ENCODE assay signal across 24 cellular contexts in genomic region chr6:20652276-20652675, GRCh38.
DNase-seq lines count a peak whose midpoint lies in the region; ATAC-seq, FAIRE-seq and TF ChIP-seq lines count a peak whose summit lies in the region.
"Had no signal": no experiment of that assay in that cellular context is flagged by ENCODE, and none has a peak within 500 bp of the region (broad histone marks: within the 10 kb centered on the region; RNA-seq: fewer than 3 reads in every experiment).

No MANE protein-coding gene starts in this region.

- peak overlapping the region; percentile 36 for H3K4me2 ChIP-seq in SK-N-SH
- peak overlapping the region; percentile 42 for H3K4me2 ChIP-seq in keratinocyte (ENCODE audit: control insufficient read depth, extremely low read depth, insufficient read depth, low read depth, low read length)

- H3K4me1 Mint-ChIP-seq in WTC11 = peaks cover 18% of the 10 kb centered on the region

- H3K36me3 ChIP-seq in SK-N-SH (replicated peaks in 1 of 2; ENCODE audit: control insufficient read depth in 1 of 2, insufficient read depth in 2 of 2, low read length in 1 of 2) = peaks cover 0 to 4% of the 10 kb centered on the region in 2 experiments
- H3K36me3 ChIP-seq in keratinocyte (ENCODE audit: control insufficient read depth in 2 of 2, extremely low read depth in 1 of 2, insufficient read depth in 2 of 2, low read length in 2 of 2) = no peaks in the 10 kb centered on the region
- H3K36me3 ChIP-seq: HAP-1, lower lobe of right lung, pancreas had no signal

- CTCF ChIA-PET in SK-N-SH (lab: Yijun Ruan, JAX) (no interaction called here), WTC11 (lab: Charles Lee) (no interaction called here)

- H3K79me2 ChIP-seq in SK-N-SH (ENCODE audit: insufficient read depth) = peaks cover 8% of the 10 kb centered on the region; the same call in 1 of the 2 replicates
- no peaks in the 10 kb centered on the region for H3K79me2 ChIP-seq in keratinocyte (ENCODE audit: control insufficient read depth, insufficient read depth, low read length)

- no peaks in the 10 kb centered on the region for H3K9me1 ChIP-seq in keratinocyte (ENCODE audit: control insufficient read depth, extremely low read depth, insufficient read depth, low read length)

- H4K20me1 ChIP-seq in SK-N-SH (ENCODE audit: insufficient read depth) = no peaks in the 10 kb centered on the region
- H4K20me1 ChIP-seq in keratinocyte (ENCODE audit: control insufficient read depth, extremely low read depth, insufficient read depth, low read length) = no peaks in the 10 kb centered on the region

- no peak for FAIRE-seq in keratinocyte (lab: Jason Lieb, UNC)
- FAIRE-seq: pancreas had no signal

- H3K36me3 Mint-ChIP-seq in WTC11 = peaks cover 7% of the 10 kb centered on the region; the same call in 1 of the 2 replicates

- 75% methylated on average over 3 of the region's 3 CpGs for WGBS in SK-N-SH (ENCODE audit: low lambda C conversion rate)

- TF ChIP-seq CTCF in SK-N-SH (IDR thresholded peaks at IDR 0.05) (no peak), WTC11 (IDR thresholded peaks at IDR 0.05) (no peak), keratinocyte (optimal IDR thresholded peaks at IDR 0.05 in 1 of 3, IDR thresholded peaks at IDR 0.05 in 1 of 3, conservative IDR thresholded peaks at IDR 0.05 in 1 of 3; ENCODE audit: extremely low read depth in 1 of 3, insufficient read depth in 2 of 3, low read length in 3 of 3) (no peak)

- no peak for TF ChIP-seq EP300 in SK-N-SH (IDR thresholded peaks at IDR 0.05; ENCODE audit: borderline replicate concordance in 1 of 2, low read depth in 1 of 2, low read length in 1 of 2)

- H3K27me3 ChIP-seq in SK-N-SH (ENCODE audit: insufficient read depth) (no peaks in the 10 kb centered on the region), keratinocyte (ENCODE audit: control insufficient read depth, extremely low read depth, insufficient read depth, low read length) (no peaks in the 10 kb centered on the region)
- H3K27me3 ChIP-seq: pancreas had no signal

- peak overlapping the region; percentile 48; the same call in 1 of the 2 replicates for H3K27ac Mint-ChIP-seq in WTC11
- H3K27ac Mint-ChIP-seq: activated naive CD8-positive, alpha-beta T cell treated with anti-CD3 and anti-CD28 coated beads, Interleukin-2, amount 50 U/mL, for 24 hours; B cell; stimulated activated effector memory CD8-positive, alpha-beta T cell treated with anti-CD3 and anti-CD28 coated beads, Interleukin-12 subunit alpha, Interleukin-12 subunit beta, amount 100 ng/mL, for 72 hours; T-helper 17 cell had no signal

- H3K4me3 ChIP-seq in SK-N-SH (ENCODE audit: low read depth in 2 of 2, low read length in 1 of 2) = no peak overlapping the region
- no peak overlapping the region for H3K4me3 ChIP-seq in keratinocyte (ENCODE audit: control insufficient read depth in 2 of 3, extremely low read depth in 1 of 3, insufficient read depth in 2 of 3, low read depth in 1 of 3, low read length in 3 of 3)
- H3K4me3 ChIP-seq: HAP-1, lower lobe of right lung, pancreas had no signal

- no peak overlapping the region for H3K4me3 Mint-ChIP-seq in WTC11
- H3K4me3 Mint-ChIP-seq: activated naive CD8-positive, alpha-beta T cell treated with anti-CD3 and anti-CD28 coated beads, Interleukin-2, amount 50 U/mL, for 24 hours; B cell; stimulated activated effector memory CD8-positive, alpha-beta T cell treated with anti-CD3 and anti-CD28 coated beads, Interleukin-12 subunit alpha, Interleukin-12 subunit beta, amount 100 ng/mL, for 72 hours; T-helper 17 cell had no signal

- no peaks in the 10 kb centered on the region for H3K9me3 Mint-ChIP-seq in WTC11
- H3K9me3 Mint-ChIP-seq: activated naive CD8-positive, alpha-beta T cell treated with anti-CD3 and anti-CD28 coated beads, Interleukin-2, amount 50 U/mL, for 24 hours; stimulated activated effector memory CD8-positive, alpha-beta T cell treated with anti-CD3 and anti-CD28 coated beads, Interleukin-12 subunit alpha, Interleukin-12 subunit beta, amount 100 ng/mL, for 72 hours had no signal

- dilution Hi-C loops in keratinocyte (cut with MboI; ENCODE audit: extremely low pct_ligation_motif_present, low sequenced_read_pairs) = no loop called here

- intact Hi-C loops in sciatic nerve (cut with DNase I) = no loop called here

- H3K27me3 Mint-ChIP-seq in WTC11 (ENCODE audit: low read depth) = no peaks in the 10 kb centered on the region
- H3K27me3 Mint-ChIP-seq: activated naive CD8-positive, alpha-beta T cell treated with anti-CD3 and anti-CD28 coated beads, Interleukin-2, amount 50 U/mL, for 24 hours; B cell; T-helper 17 cell had no signal

- H2AFZ ChIP-seq in SK-N-SH (ENCODE audit: low read depth) (peak overlapping the region; percentile 11; the same call in 1 of the 2 replicates), keratinocyte (ENCODE audit: control insufficient read depth, low read length) (no peak overlapping the region)

- H3K9ac ChIP-seq in SK-N-SH = peak overlapping the region; percentile 31; the same call in 1 of the 2 replicates
- no peak overlapping the region for H3K9ac ChIP-seq in keratinocyte (ENCODE audit: control insufficient read depth, extremely low read depth, insufficient read depth, low read length)

- no peak for TF ChIP-seq RAD21 in SK-N-SH (IDR thresholded peaks at IDR 0.05; ENCODE audit: low read length)

- no peaks in the 10 kb centered on the region for H3K9me2 ChIP-seq in SK-N-SH

- peaks cover 6% of the 10 kb centered on the region for H3F3A ChIP-seq in SK-N-SH (replicated peaks; ENCODE audit: insufficient read depth)

- POLR2A ChIA-PET in SK-N-SH (lab: Yijun Ruan, JAX) = no interaction called here
- POLR2A ChIA-PET in WTC11 (lab: Charles Lee) = no interaction called here

- peaks cover 4 to 17% of the 10 kb centered on the region in 2 experiments; a peak in 2 of 4 replicates for H3K4me1 ChIP-seq in SK-N-SH (ENCODE audit: control insufficient read depth in 1 of 2, insufficient read depth in 2 of 2, low read depth in 1 of 2, low read length in 1 of 2)
- peaks cover 29% of the 10 kb centered on the region for H3K4me1 ChIP-seq in keratinocyte (ENCODE audit: control insufficient read depth, extremely low read depth, insufficient read depth, low read length)
- H3K4me1 ChIP-seq: lower lobe of right lung had no signal

- DNase-seq in SK-N-SH = no peak
- DNase-seq in WTC11 (ENCODE audit: low spot score) = no peak
- no peak for DNase-seq in keratinocyte (ENCODE audit: low read depth, low spot score)
- DNase-seq in sciatic nerve (ENCODE audit: low spot score) = no peak
- no peak for DNase-seq in activated T-cell treated with anti-CD3 and anti-CD28 coated beads for 4 hours
- DNase-seq in stimulated activated naive CD4-positive, alpha-beta T cell (lab: John Stamatoyannopoulos, UW) = no peak
- no peak for DNase-seq in cerebellum (ENCODE audit: low spot score)
- DNase-seq: 8988T; activated CD4-positive, alpha-beta T cell treated with anti-CD3 and anti-CD28 coated beads for 48 hours; activated naive CD8-positive, alpha-beta T cell treated with anti-CD3 and anti-CD28 coated beads, Interleukin-2, amount 50 U/mL, for 24 hours; activated T-cell treated with anti-CD3 and anti-CD28 coated beads, Interleukin-2, amount 50 U/mL, for 48 hours; lower lobe of right lung; MM.1S; NCI-H2029; NCI-H2227 treated with DMSO at 0.1 percent for 48 hours; NCI-H69; pancreas; right cardiac atrium; stimulated activated CD4-positive, alpha-beta T cell treated with anti-CD3 and anti-CD28 coated beads, Interleukin-4, amount 100 ng/mL, for 24 hours; T-helper 17 cell had no signal

- H3K9me3 ChIP-seq in SK-N-SH = no peaks in the 10 kb centered on the region
- H3K9me3 ChIP-seq in keratinocyte (ENCODE audit: control insufficient read depth, low read depth, low read length) = no peaks in the 10 kb centered on the region
- H3K9me3 ChIP-seq: HAP-1, lower lobe of right lung, pancreas had no signal

- H3K27ac ChIP-seq in SK-N-SH (ENCODE audit: low read depth in 2 of 2, low read length in 1 of 2) = peak overlapping the region in 1 of 2 experiments; percentile 72; a peak in 2 of 4 replicates
- peak overlapping the region; percentile 45 for H3K27ac ChIP-seq in keratinocyte (ENCODE audit: control insufficient read depth, insufficient read depth, low read length)
- H3K27ac ChIP-seq: lower lobe of right lung, pancreas had no signal

- ATAC-seq in SK-N-SH treated with all-trans-retinoic acid at 6 μM for 48 hours (no peak), WTC11 (no peak), sciatic nerve (no peak)
- ATAC-seq: activated naive CD8-positive, alpha-beta T cell treated with anti-CD3 and anti-CD28 coated beads, Interleukin-2, amount 50 U/mL, for 24 hours; lower lobe of right lung; right cardiac atrium; stimulated activated effector memory CD8-positive, alpha-beta T cell treated with anti-CD3 and anti-CD28 coated beads, Interleukin-12 subunit alpha, Interleukin-12 subunit beta, amount 100 ng/mL, for 72 hours; T-helper 17 cell had no signal

TF ChIP-seq in SK-N-SH, 30 proteins besides CTCF, POLR2A, EP300 and RAD21 (continues in another document):
- no peak for TF ChIP-seq FOXJ3 (CRISPR knock-in tag; IDR thresholded peaks at IDR 0.05)
- no peak for TF ChIP-seq SMC3 (IDR thresholded peaks at IDR 0.05; ENCODE audit: low read depth, low read length)
- no peak for TF ChIP-seq MEF2A (IDR thresholded peaks at IDR 0.05; ENCODE audit: borderline replicate concordance, low read depth)
- no peak for TF ChIP-seq RFX5 (IDR thresholded peaks at IDR 0.05; ENCODE audit: low read length)
- no peak for TF ChIP-seq GABPA (IDR thresholded peaks at IDR 0.05; ENCODE audit: low read depth)
- no peak for TF ChIP-seq MXI1 (IDR thresholded peaks at IDR 0.05; ENCODE audit: low read depth, low read length)
- TF ChIP-seq RCOR1 (IDR thresholded peaks at IDR 0.05; ENCODE audit: low read length) = no peak

TF ChIP-seq in SK-N-SH treated with all-trans-retinoic acid at 6 μM for 48 hours, 23 proteins besides CTCF, POLR2A, EP300 and RAD21 (continues in another document):
- TF ChIP-seq PPARA (CRISPR knock-in tag; IDR thresholded peaks at IDR 0.05; ENCODE audit: borderline replicate concordance) = no peak
- no peak for TF ChIP-seq ESRRG (CRISPR knock-in tag; IDR thresholded peaks at IDR 0.05)

TF ChIP-seq in WTC11, 78 proteins besides CTCF, POLR2A, EP300 and RAD21 (continues in another document):
- TF ChIP-seq ZNF317 (CRISPR knock-in tag; IDR thresholded peaks at IDR 0.05; ENCODE audit: borderline replicate concordance, low read depth) = no peak
- TF ChIP-seq HMGXB4 (CRISPR knock-in tag; IDR thresholded peaks at IDR 0.05) = no peak
